Comparison of ENCODE assay signal across 38 cellular contexts in genomic region chr12:105196090-105196489, GRCh38.
"Had no signal": no experiment of that assay in that cellular context is flagged by ENCODE, and none has a peak within 500 bp of the region (broad histone marks: within the 10 kb centered on the region; RNA-seq: fewer than 3 reads in every experiment).

No MANE protein-coding gene starts in this region.

- H3K27ac ChIP-seq: adrenal gland, body of pancreas, brain microvascular endothelial cell, breast epithelium, VCaP had no signal

- H3K9me3 Mint-ChIP-seq: activated B cell treated with CpG ODN at 0.5 μM for 24 hours; activated CD4-positive, alpha-beta memory T cell treated with anti-CD3 and anti-CD28 coated beads for 36 hours; activated CD4-positive, alpha-beta T cell treated with anti-CD3 and anti-CD28 coated beads, Interleukin-2, amount 10 ng/mL, durations not matched to agents 24 days and 14 days; activated CD8-positive, alpha-beta T cell treated with anti-CD3 and anti-CD28 coated beads for 36 hours; activated naive CD4-positive, alpha-beta T cell treated with anti-CD3 and anti-CD28 coated beads for 36 hours; activated naive CD4-positive, alpha-beta T cell treated with anti-CD3 and anti-CD28 coated beads, Interleukin-2, amount 50 U/mL, for 72 hours; activated naive CD8-positive, alpha-beta T cell treated with anti-CD3 and anti-CD28 coated beads for 36 hours; activated T-cell treated with anti-CD3 and anti-CD28 coated beads, Interleukin-2, amount 50 U/mL, for 4 hours; activated T-cell treated with anti-CD3 and anti-CD28 coated beads, Interleukin-2, amount 50 U/mL, for 72 hours; activated T-helper 1 cell treated with anti-CD3 and anti-CD28 coated beads, Interleukin-12 subunit alpha, Interleukin-12 subunit beta, Interleukin-2, Interleukin-4 antibody, amounts not matched to agents 30 ng/mL and 10 ng/mL and 1 ng/mL, durations not matched to agents 14 hours and 24 hours and 36 hours; activated T-helper 17 cell treated with anti-CD3 and anti-CD28 coated beads, Interleukin-2, amount 50 U/mL, for 72 hours; T-helper 1 cell treated with Interleukin-12 subunit alpha and Interleukin-12 subunit beta and Interleukin-4 antibody, amounts not matched to agents 30 μg/mL and 1 μg/mL, for 36 hours; T-helper 2 cell treated with Interferon-gamma antibody and Interleukin-4, amounts not matched to agents 5 μg/mL and 100 μg/mL, for 36 hours had no signal

- ATAC-seq: activated CD8-positive, alpha-beta T cell treated with anti-CD3 and anti-CD28 coated beads for 36 hours; activated naive CD4-positive, alpha-beta T cell treated with anti-CD3 and anti-CD28 coated beads, Interleukin-2, amount 50 U/mL, for 72 hours; activated T-cell treated with anti-CD3 and anti-CD28 coated beads, Interleukin-2, amount 50 U/mL, for 4 hours; activated T-cell treated with anti-CD3 and anti-CD28 coated beads, Interleukin-2, amount 50 U/mL, for 72 hours; activated T-helper 17 cell treated with anti-CD3 and anti-CD28 coated beads, Interleukin-2, amount 50 U/mL, for 72 hours; body of pancreas had no signal

- DNase-seq: activated B cell treated with CpG ODN at 0.5 μM for 24 hours; activated CD4-positive, alpha-beta memory T cell treated with anti-CD3 and anti-CD28 coated beads for 36 hours; activated CD4-positive, alpha-beta T cell treated with anti-CD3 and anti-CD28 coated beads for 4 hours; activated CD4-positive, alpha-beta T cell treated with anti-CD3 and anti-CD28 coated beads, Interleukin-2, amount 10 ng/mL, durations not matched to agents 24 days and 14 days; activated CD4-positive, alpha-beta T cell treated with anti-CD3 and anti-CD28 coated beads, Interleukin-2, amount 50 U/mL, for 1 hour; activated CD4-positive, alpha-beta T cell treated with anti-CD3 and anti-CD28 coated beads, Interleukin-2, amount 50 U/mL, for 4 hours; activated CD4-positive, CD25-positive, alpha-beta regulatory T cell treated with anti-CD3 and anti-CD28 coated beads, Interleukin-2, amount 50 U/mL, for 72 hours; activated CD8-positive, alpha-beta memory T cell treated with anti-CD3 and anti-CD28 coated beads, Interleukin-2, amount 50 U/mL, for 4 hours; activated CD8-positive, alpha-beta T cell treated with anti-CD3 and anti-CD28 coated beads for 36 hours; activated effector memory CD4-positive, alpha-beta T cell treated with anti-CD3 and anti-CD28 coated beads, Interleukin-2, amount 50 U/mL, for 16 hours; activated gamma-delta T cell treated with Interleukin-2 at 50 U/mL for 16 hours; activated naive CD4-positive, alpha-beta T cell; activated naive CD4-positive, alpha-beta T cell treated with anti-CD3 and anti-CD28 coated beads for 36 hours; activated naive CD4-positive, alpha-beta T cell treated with anti-CD3 and anti-CD28 coated beads, Interleukin-2, amount 50 U/mL, for 16 hours; activated naive CD8-positive, alpha-beta T cell treated with anti-CD3 and anti-CD28 coated beads for 36 hours; activated T-cell treated with anti-CD3 and anti-CD28 coated beads for 4 hours; activated T-cell treated with anti-CD3 and anti-CD28 coated beads, Interleukin-2, amount 50 U/mL, for 1 hour; activated T-cell treated with anti-CD3 and anti-CD28 coated beads, Interleukin-2, amount 50 U/mL, for 4 hours; activated T-cell treated with anti-CD3 and anti-CD28 coated beads, Interleukin-2, amount 50 U/mL, for 72 hours; adrenal gland; amniotic stem cell; aorta; body of pancreas; brain microvascular endothelial cell; central memory CD4-positive, alpha-beta T cell; cerebellar nuclear complex; T-helper 1 cell; T-helper 2 cell; T-helper 9 cell had no signal

- H3K4me3 Mint-ChIP-seq: activated B cell treated with CpG ODN at 0.5 μM for 24 hours; activated CD4-positive, alpha-beta memory T cell treated with anti-CD3 and anti-CD28 coated beads for 36 hours; activated CD4-positive, alpha-beta T cell treated with anti-CD3 and anti-CD28 coated beads, Interleukin-2, amount 10 ng/mL, durations not matched to agents 24 days and 14 days; activated CD8-positive, alpha-beta T cell treated with anti-CD3 and anti-CD28 coated beads for 36 hours; activated naive CD4-positive, alpha-beta T cell treated with anti-CD3 and anti-CD28 coated beads for 36 hours; activated naive CD8-positive, alpha-beta T cell treated with anti-CD3 and anti-CD28 coated beads for 36 hours; activated T-cell treated with anti-CD3 and anti-CD28 coated beads, Interleukin-2, amount 50 U/mL, for 4 hours; activated T-cell treated with anti-CD3 and anti-CD28 coated beads, Interleukin-2, amount 50 U/mL, for 72 hours; activated T-helper 1 cell treated with anti-CD3 and anti-CD28 coated beads, Interleukin-12 subunit alpha, Interleukin-12 subunit beta, Interleukin-2, Interleukin-4 antibody, amounts not matched to agents 30 ng/mL and 10 ng/mL and 1 ng/mL, durations not matched to agents 14 hours and 24 hours and 36 hours; activated T-helper 17 cell treated with anti-CD3 and anti-CD28 coated beads, Interleukin-2, amount 50 U/mL, for 72 hours; T-helper 1 cell treated with Interleukin-12 subunit alpha and Interleukin-12 subunit beta and Interleukin-4 antibody, amounts not matched to agents 30 μg/mL and 1 μg/mL, for 36 hours; T-helper 2 cell treated with Interferon-gamma antibody and Interleukin-4, amounts not matched to agents 5 μg/mL and 100 μg/mL, for 36 hours had no signal

- H3K36me3 ChIP-seq: breast epithelium had no signal

- H3K27ac Mint-ChIP-seq: activated CD4-positive, alpha-beta memory T cell treated with anti-CD3 and anti-CD28 coated beads for 36 hours; activated CD4-positive, alpha-beta T cell treated with anti-CD3 and anti-CD28 coated beads, Interleukin-2, amount 10 ng/mL, durations not matched to agents 24 days and 14 days; activated CD8-positive, alpha-beta T cell treated with anti-CD3 and anti-CD28 coated beads for 36 hours; activated naive CD4-positive, alpha-beta T cell treated with anti-CD3 and anti-CD28 coated beads for 36 hours; activated naive CD8-positive, alpha-beta T cell treated with anti-CD3 and anti-CD28 coated beads for 36 hours; activated T-cell treated with anti-CD3 and anti-CD28 coated beads, Interleukin-2, amount 50 U/mL, for 72 hours; activated T-helper 17 cell treated with anti-CD3 and anti-CD28 coated beads, Interleukin-2, amount 50 U/mL, for 72 hours; T-helper 1 cell treated with Interleukin-12 subunit alpha and Interleukin-12 subunit beta and Interleukin-4 antibody, amounts not matched to agents 30 μg/mL and 1 μg/mL, for 36 hours; T-helper 2 cell treated with Interferon-gamma antibody and Interleukin-4, amounts not matched to agents 5 μg/mL and 100 μg/mL, for 36 hours had no signal

- H3K4me1 ChIP-seq: body of pancreas, breast epithelium had no signal

- H3K27me3 ChIP-seq: adrenal gland, body of pancreas, brain microvascular endothelial cell, breast epithelium had no signal

- FAIRE-seq: astrocyte, TTC549 had no signal

- H3K9me3 ChIP-seq: adrenal gland, body of pancreas, breast epithelium had no signal

- H3K27me3 Mint-ChIP-seq: activated B cell treated with CpG ODN at 0.5 μM for 24 hours; activated CD4-positive, alpha-beta memory T cell treated with anti-CD3 and anti-CD28 coated beads for 36 hours; activated CD4-positive, alpha-beta T cell treated with anti-CD3 and anti-CD28 coated beads, Interleukin-2, amount 10 ng/mL, durations not matched to agents 24 days and 14 days; activated CD8-positive, alpha-beta T cell treated with anti-CD3 and anti-CD28 coated beads for 36 hours; activated naive CD8-positive, alpha-beta T cell treated with anti-CD3 and anti-CD28 coated beads for 36 hours; activated T-helper 17 cell treated with anti-CD3 and anti-CD28 coated beads, Interleukin-2, amount 50 U/mL, for 72 hours had no signal

- H3K4me3 ChIP-seq: adrenal gland, body of pancreas, breast epithelium had no signal

- H3K4me1 Mint-ChIP-seq: activated CD4-positive, alpha-beta T cell treated with anti-CD3 and anti-CD28 coated beads, Interleukin-2, amount 10 ng/mL, durations not matched to agents 24 days and 14 days; activated naive CD8-positive, alpha-beta T cell treated with anti-CD3 and anti-CD28 coated beads for 36 hours had no signal
